ENCODE assay signal across 13 cellular contexts in genomic region chr3:15783361-15783969, GRCh38. TPM values are rescaled to one million over a fixed set of nuclear protein-coding genes. Genes with fewer than 3 reads are reported as not detected.
DNase-seq lines count a peak whose midpoint lies in the region; ATAC-seq lines count a peak whose summit lies in the region.
"Had no signal": no experiment of that assay in that cellular context is flagged by ENCODE, and none has a peak within 500 bp of the region (broad histone marks: within the 10 kb centered on the region; RNA-seq: fewer than 3 reads in every experiment).

No MANE protein-coding gene starts in this region.

- ATAC-seq in sciatic nerve (peak; percentile 60), HG03571 (IDR thresholded peaks at IDR 0.05; ENCODE audit: unreplicated experiment) (no peak)
- no peak for ATAC-seq in stimulated activated naive B cell treated with anti-CD40 and anti-IgM and Interleukin-4, amounts not matched to agents 10 μg/mL and 1 μg/mL and 100 μg/mL, for 72 hours (replicated peaks)
- ATAC-seq: naive thymus-derived CD8-positive, alpha-beta T cell had no signal

- peaks cover 15% of the 10 kb centered on the region for H3K4me1 Mint-ChIP-seq in dendritic cell treated with granulocyte-macrophage colony-stimulating factor and Interleukin-4, amounts not matched to agents 40 ng/mL and 50 ng/mL, for 4 days (ENCODE audit: low read depth)
- peaks cover 16 to 34% of the 10 kb centered on the region in 2 donors for H3K4me1 Mint-ChIP-seq in stimulated activated naive B cell treated with anti-CD40 and anti-IgM and Interleukin-4, amounts not matched to agents 10 μg/mL and 1 μg/mL and 100 μg/mL, for 72 hours

- H3F3A ChIP-seq in GM23248 (ENCODE audit: insufficient read depth): peaks cover 46% of the 10 kb centered on the region

- H3K9me3 Mint-ChIP-seq in dendritic cell treated with granulocyte-macrophage colony-stimulating factor and Interleukin-4, amounts not matched to agents 40 ng/mL and 50 ng/mL, for 4 days: no peaks in the 10 kb centered on the region
- H3K9me3 Mint-ChIP-seq in stimulated activated naive B cell treated with anti-CD40 and anti-IgM and Interleukin-4, amounts not matched to agents 10 μg/mL and 1 μg/mL and 100 μg/mL, for 72 hours: no peaks in the 10 kb centered on the region
- H3K9me3 Mint-ChIP-seq: naive thymus-derived CD8-positive, alpha-beta T cell had no signal

- H3K9ac ChIP-seq in GM23248: peak overlapping the region; percentile 76

- H3K27me3 ChIP-seq in GM23248 (replicated peaks; ENCODE audit: insufficient read depth): no peaks in the 10 kb centered on the region
- H3K27me3 ChIP-seq: cardiac muscle cell had no signal

- no peak overlapping the region for H2AFZ ChIP-seq in GM23248

- in situ Hi-C loops in GM23248 (cut with MboI): no loop called here

- H3K36me3 Mint-ChIP-seq in dendritic cell treated with granulocyte-macrophage colony-stimulating factor and Interleukin-4, amounts not matched to agents 40 ng/mL and 50 ng/mL, for 4 days (ENCODE audit: low read depth): no peaks in the 10 kb centered on the region
- peaks cover 10 to 34% of the 10 kb centered on the region in 2 donors for H3K36me3 Mint-ChIP-seq in stimulated activated naive B cell treated with anti-CD40 and anti-IgM and Interleukin-4, amounts not matched to agents 10 μg/mL and 1 μg/mL and 100 μg/mL, for 72 hours

- peak overlapping the region; percentile 97 for H3K4me2 ChIP-seq in GM23248 (ENCODE audit: unreplicated experiment)

- peaks cover 100% of the 10 kb centered on the region for H3K79me2 ChIP-seq in GM23248 (ENCODE audit: insufficient read depth)

- peak overlapping the region; percentile 43 for H3K27ac Mint-ChIP-seq in dendritic cell treated with granulocyte-macrophage colony-stimulating factor and Interleukin-4, amounts not matched to agents 40 ng/mL and 50 ng/mL, for 4 days
- H3K27ac Mint-ChIP-seq in stimulated activated naive B cell treated with anti-CD40 and anti-IgM and Interleukin-4, amounts not matched to agents 10 μg/mL and 1 μg/mL and 100 μg/mL, for 72 hours: no peak overlapping the region

- DNase-seq in GM23248: peak; percentile 84
- peak; percentile 47 for DNase-seq in RPMI7951 (ENCODE audit: low read depth)
- DNase-seq in sciatic nerve (ENCODE audit: low spot score): no peak
- no peak for DNase-seq in AML-193 (lab: John Stamatoyannopoulos, UW)
- no peak for DNase-seq in activated gamma-delta T cell (lab: John Stamatoyannopoulos, UW)
- no peak for DNase-seq in stimulated activated naive B cell treated with anti-CD40 and anti-IgM and Interleukin-4, amounts not matched to agents 10 μg/mL and 1 μg/mL and 100 μg/mL, for 72 hours
- DNase-seq: foreskin melanocyte; kidney glomerular epithelial cell; naive thymus-derived CD8-positive, alpha-beta T cell; NCI-H2107 had no signal

- peak overlapping the region; percentile 82 for H3K27ac ChIP-seq in GM23248
- H3K27ac ChIP-seq: cardiac muscle cell had no signal

- peak overlapping the region; percentile 67 for H3K4me3 ChIP-seq in GM23248
- H3K4me3 ChIP-seq: cardiac muscle cell had no signal

- H3K9me3 ChIP-seq in GM23248 (ENCODE audit: low read depth): no peaks in the 10 kb centered on the region

- no peaks in the 10 kb centered on the region for H3K27me3 Mint-ChIP-seq in dendritic cell treated with granulocyte-macrophage colony-stimulating factor and Interleukin-4, amounts not matched to agents 40 ng/mL and 50 ng/mL, for 4 days
- no peaks in the 10 kb centered on the region for H3K27me3 Mint-ChIP-seq in stimulated activated naive B cell treated with anti-CD40 and anti-IgM and Interleukin-4, amounts not matched to agents 10 μg/mL and 1 μg/mL and 100 μg/mL, for 72 hours
- H3K27me3 Mint-ChIP-seq: naive thymus-derived CD8-positive, alpha-beta T cell had no signal

- peaks cover 16% of the 10 kb centered on the region for H3K36me3 ChIP-seq in GM23248 (ENCODE audit: low read depth)
- H3K36me3 ChIP-seq: cardiac muscle cell had no signal

- H4K20me1 ChIP-seq in GM23248 (ENCODE audit: insufficient read depth): no peaks in the 10 kb centered on the region

- H3K9me2 ChIP-seq in GM23248 (ENCODE audit: insufficient read depth): no peaks in the 10 kb centered on the region

- intact Hi-C loops in dendritic cell treated with granulocyte-macrophage colony-stimulating factor and Interleukin-4, amounts not matched to agents 40 ng/mL and 50 ng/mL, for 4 days (cut with micrococcal nuclease): no loop called here
- intact Hi-C loops in sciatic nerve (cut with DNase I): no loop called here

- 1 to 2% methylated on average over 4 of the region's 4 CpGs for WGBS in GM23248 (ENCODE audit: low coverage in 1 of 2, low lambda C conversion rate in 2 of 2, missing lambda C conversion rate in 2 of 2), 2 experiments

- H3K4me1 ChIP-seq in GM23248 (ENCODE audit: insufficient read depth): peaks cover 50% of the 10 kb centered on the region

- no peak overlapping the region for H3K4me3 Mint-ChIP-seq in dendritic cell treated with granulocyte-macrophage colony-stimulating factor and Interleukin-4, amounts not matched to agents 40 ng/mL and 50 ng/mL, for 4 days
- no peak overlapping the region for H3K4me3 Mint-ChIP-seq in stimulated activated naive B cell treated with anti-CD40 and anti-IgM and Interleukin-4, amounts not matched to agents 10 μg/mL and 1 μg/mL and 100 μg/mL, for 72 hours
- H3K4me3 Mint-ChIP-seq: naive thymus-derived CD8-positive, alpha-beta T cell had no signal

RNA-seq across cellular contexts. Expression of gene ANKRD28, which starts 14.3 kb away (rescaled TPM):
- 55.6 and 68.9 TPM in 2 replicates for total RNA-seq in GM23248 (2014; rRNA removed; shearing (Covaris generic))
- 22.6 and 23.1 TPM in 2 replicates for polyA plus RNA-seq in GM23248 (2016; fragmentation: Nextera tagmentation; extraction: Ambion mirVana)
- 82.4 and 96.8 TPM in 2 replicates for total RNA-seq in RPMI7951 (2014; rRNA removed; shearing (Covaris generic))
- 71.9 TPM for total RNA-seq in sciatic nerve

Comparison
In these comparisons a context has a peak if more than half of its experiments do, and no peak if none do; other contexts are left out.
1. DNase-seq: peak in GM23248 (single experiment) and RPMI7951 (single experiment); none in sciatic nerve (single experiment), AML-193 (0 of 2), activated gamma-delta T cell (single experiment) and stimulated activated naive B cell treated with anti-CD40 and anti-IgM and Interleukin-4, amounts not matched to agents 10 μg/mL and 1 μg/mL and 100 μg/mL, for 72 hours (single experiment).